Comparison of ENCODE assay signal across 8 cellular contexts in genomic region chr7:55573234-55573504, GRCh38. TPM values are rescaled to one million over a fixed set of nuclear protein-coding genes. Genes with fewer than 3 reads are reported as not detected.
DNase-seq lines count a peak whose midpoint lies in the region; ATAC-seq, FAIRE-seq and TF ChIP-seq lines count a peak whose summit lies in the region.

No MANE protein-coding gene starts in this region.

- no peaks in the 10 kb centered on the region for H3K27me3 Mint-ChIP-seq in naive thymus-derived CD4-positive, alpha-beta T cell

- peak overlapping the region; percentile 66 for H3K4me3 ChIP-seq in AG04450 (ENCODE audit: low read depth, low read length)
- H3K4me3 ChIP-seq in HL-60 (replicated peaks; ENCODE audit: insufficient read depth, low read length): peak overlapping the region; percentile 64; the same call in 1 of the 2 replicates
- peak overlapping the region; percentile 80 for H3K4me3 ChIP-seq in GM12878
- H3K4me3 ChIP-seq in naive thymus-derived CD4-positive, alpha-beta T cell (ENCODE audit: low read length): peak overlapping the region; percentile 87

- peaks cover 0 to 4% (median 0%) of the 10 kb centered on the region in 11 donors for H3K9me3 Mint-ChIP-seq in naive thymus-derived CD4-positive, alpha-beta T cell

- BruUV-seq in GM12878 (replicated peaks; lab: Mats Ljungman, UMichigan): no TSS peak

- H3K27me3 ChIP-seq in AG04450 (ENCODE audit: control insufficient read depth, insufficient read depth, low read length) (no peaks in the 10 kb centered on the region), HL-60 (ENCODE audit: insufficient read depth, poor library complexity, severe bottlenecking) (no peaks in the 10 kb centered on the region), GM12878 (replicated peaks in 1 of 2; ENCODE audit: control insufficient read depth in 2 of 2, insufficient read depth in 2 of 2, low read length in 1 of 2) (no peaks in the 10 kb centered on the region)
- no peaks in the 10 kb centered on the region for H3K27me3 ChIP-seq in naive thymus-derived CD4-positive, alpha-beta T cell (ENCODE audit: control insufficient read depth in 2 of 2, insufficient read depth in 2 of 2, low read length in 2 of 2)

- H3K36me3 ChIP-seq in GM12878 (ENCODE audit: control insufficient read depth in 2 of 2, insufficient read depth in 2 of 2, low read length in 1 of 2): no peaks in the 10 kb centered on the region
- peaks cover 0 to 7% (median 0%) of the 10 kb centered on the region in 3 experiments for H3K36me3 ChIP-seq in naive thymus-derived CD4-positive, alpha-beta T cell (ENCODE audit: control insufficient read depth in 2 of 3, insufficient read depth in 3 of 3, low read length in 3 of 3)

- intact Hi-C loops in GM12878 (cut with micrococcal nuclease; ENCODE audit: unreplicated experiment): loop anchor here (5.0 kb wide), 1 partner anchor 479 kb away; the partner anchor contains the start of genes CCT6A and PSPH
- intact Hi-C loops in naive thymus-derived CD4-positive, alpha-beta T cell (cut with micrococcal nuclease): loop anchor here (2.0 to 5.0 kb wide), 7 partner anchors 56 to 816 kb away; partner anchors contain the start of genes CCT6A (in 2 of the 2), PSPH (in 2 of the 2), SEC61G (in 2 of the 2) and CHCHD2 (in 1 of the 2)

- TF ChIP-seq CTCF in AG04450 (IDR thresholded peaks at IDR 0.05; ENCODE audit: low read depth, low read length): no peak
- TF ChIP-seq CTCF in HL-60 (IDR thresholded peaks at IDR 0.05; ENCODE audit: insufficient read depth, low read length): no peak
- no peak for TF ChIP-seq CTCF in GM12878 (IDR thresholded peaks at IDR 0.05 in 2 of 3, conservative IDR thresholded peaks at IDR 0.05 in 1 of 3; ENCODE audit: control insufficient read depth in 2 of 3, extremely low read depth in 1 of 3, insufficient read depth in 1 of 3, low read depth in 3 of 3, low read length in 3 of 3)

- H3K4me1 ChIP-seq in GM12878 (ENCODE audit: control insufficient read depth, insufficient read depth, low read length): peaks cover 20% of the 10 kb centered on the region
- peaks cover 40 to 42% of the 10 kb centered on the region in 2 donors for H3K4me1 ChIP-seq in naive thymus-derived CD4-positive, alpha-beta T cell (ENCODE audit: control insufficient read depth in 2 of 2, insufficient read depth in 2 of 2, low read length in 2 of 2)

- ATAC-seq in GM12878: no peak
- ATAC-seq in naive thymus-derived CD4-positive, alpha-beta T cell: no peak
- ATAC-seq in HG02885 (IDR thresholded peaks at IDR 0.05; ENCODE audit: poor library complexity, unreplicated experiment): no peak
- ATAC-seq in GM19023 (IDR thresholded peaks at IDR 0.05; ENCODE audit: unreplicated experiment): no peak
- no peak for ATAC-seq in GM21526 (IDR thresholded peaks at IDR 0.05; ENCODE audit: low FRiP score, unreplicated experiment)

- H3K27ac ChIP-seq in AG04450 (ENCODE audit: low read depth, low read length) (peak overlapping the region; percentile 39), HL-60 (replicated peaks) (no peak overlapping the region), GM12878 (ENCODE audit: control insufficient read depth, insufficient read depth) (peak overlapping the region; percentile 78)
- peak overlapping the region; percentile 79 for H3K27ac ChIP-seq in naive thymus-derived CD4-positive, alpha-beta T cell (ENCODE audit: low read depth, low read length)

- FAIRE-seq in GM12878 (lab: Jason Lieb, UNC): no peak

- peak overlapping the region; percentile 82 to 96 (median 92) for H3K27ac Mint-ChIP-seq in naive thymus-derived CD4-positive, alpha-beta T cell

- SMC1A ChIA-PET in GM12878 (lab: Charles Lee; ENCODE audit: uncharacterized antibody, unreplicated experiment): interaction anchor here (0.7 to 12.6 kb wide), 13 partner anchors 9 to 67 kb away, joined by 3 to 263 read pairs (median 5); no protein-coding TSS in a partner anchor

- TF ChIP-seq EP300 in GM12878 (IDR thresholded peaks at IDR 0.05; ENCODE audit: borderline replicate concordance in 1 of 2, control insufficient read depth in 1 of 2, low read depth in 2 of 2, low read length in 2 of 2): no peak

- H3K9me3 ChIP-seq in AG04450 (ENCODE audit: control insufficient read depth, insufficient read depth, low read length): peaks cover 4% of the 10 kb centered on the region; the same call in 1 of the 2 replicates
- H3K9me3 ChIP-seq in GM12878 (replicated peaks; ENCODE audit: control insufficient read depth, insufficient read depth, low read length): no peaks in the 10 kb centered on the region
- H3K9me3 ChIP-seq in naive thymus-derived CD4-positive, alpha-beta T cell (ENCODE audit: control insufficient read depth in 2 of 3, low read length in 3 of 3): no peaks in the 10 kb centered on the region

- H4K20me1 ChIP-seq in GM12878 (ENCODE audit: control insufficient read depth, insufficient read depth): no peaks in the 10 kb centered on the region

- peak overlapping the region; percentile 75 to 100 (median 90) for H3K4me3 Mint-ChIP-seq in naive thymus-derived CD4-positive, alpha-beta T cell

- H3K36me3 Mint-ChIP-seq in naive thymus-derived CD4-positive, alpha-beta T cell: peaks cover 0 to 9% (median 0%) of the 10 kb centered on the region in 5 donors

- no peak; the same call in 1 of the 2 replicates for TF ChIP-seq POLR2A in GM12878 (IDR thresholded peaks at IDR 0.05; ENCODE audit: low read depth, low read length)

- no peak for TF ChIP-seq RAD21 in GM12878 (IDR thresholded peaks at IDR 0.05; ENCODE audit: insufficient read depth, low read depth, low read length)

- peaks cover 40 to 60% (median 54%) of the 10 kb centered on the region in 7 donors for H3K4me1 Mint-ChIP-seq in naive thymus-derived CD4-positive, alpha-beta T cell

- RAD21 ChIA-PET in GM12878 (lab: Charles Lee; ENCODE audit: unreplicated experiment): interaction anchor here (0.9 to 11.6 kb wide), 9 partner anchors 15 to 533 kb away, joined by 3 to 245 read pairs (median 4); partner anchors contain the start of gene CHCHD2

- peak overlapping the region; percentile 87 for H2AFZ ChIP-seq in GM12878 (ENCODE audit: control insufficient read depth, low read depth, low read length)

- WGBS in GM12878 (ENCODE audit: insufficient coverage, insufficient replicate concordance, low lambda C conversion rate, missing lambda C conversion rate): 63% methylated on average over 6 of the region's 6 CpGs

- DNase-seq in AG04450 (ENCODE audit: low read depth, low spot score): no peak
- DNase-seq in HL-60 (ENCODE audit: low read depth in 1 of 2, low spot score in 1 of 2): no peak
- DNase-seq in GM12878 (ENCODE audit: low read depth, low spot score): no peak
- no peak for DNase-seq in naive thymus-derived CD4-positive, alpha-beta T cell
- no peak for DNase-seq in dermis blood vessel endothelial cell

- POLR2A ChIA-PET in AG04450 (lab: Yijun Ruan, JAX) (interaction anchor here (1.7 to 3.4 kb wide), 2 partner anchors 39 to 814 kb away, joined by 4 to 17 read pairs; partner anchors contain the start of gene SEC61G), GM12878 (lab: Charles Lee) (interaction anchor here (1.0 to 2.2 kb wide), 4 partner anchors 20 to 39 kb away, joined by 3 to 14 read pairs (median 5); no protein-coding TSS in a partner anchor)
- POLR2A ChIA-PET in naive thymus-derived CD4-positive, alpha-beta T cell (lab: Charles Lee): interaction anchor here (0.6 to 5.2 kb wide), 22 partner anchors 10 to 812 kb away, joined by 3 to 40 read pairs (median 4); partner anchors contain the start of genes CCT6A, LANCL2 and PSPH

- H3K4me2 ChIP-seq in GM12878 (ENCODE audit: control insufficient read depth, insufficient read depth): peak overlapping the region; percentile 69

- peak overlapping the region; percentile 78 for H3K9ac ChIP-seq in GM12878 (ENCODE audit: control insufficient read depth, insufficient read depth, low read length)

- H3K79me2 ChIP-seq in GM12878 (ENCODE audit: control insufficient read depth, insufficient read depth, low read length): peaks cover 49% of the 10 kb centered on the region

- in situ Hi-C loops in GM12878 (cut with MboI): loop anchor here (25.0 kb wide), 1 partner anchor 811 kb away; the partner anchor contains the start of gene SEC61G

- CTCF ChIA-PET in AG04450 (lab: Charles Lee) (interaction anchor here (0.7 to 2.1 kb wide), 4 partner anchors 13 to 293 kb away, joined by 3 to 7 read pairs (median 3); no protein-coding TSS in a partner anchor), GM12878 (lab: Yijun Ruan, JAX) (interaction anchor here (0.7 to 3.0 kb wide), 11 partner anchors 8 to 57 kb away, joined by 3 to 13 read pairs (median 5); no protein-coding TSS in a partner anchor)
- CTCF ChIA-PET in naive thymus-derived CD4-positive, alpha-beta T cell (lab: Charles Lee): interaction anchor here (0.8 to 2.1 kb wide), 6 partner anchors 9 to 140 kb away, joined by 3 to 8 read pairs (median 6); no protein-coding TSS in a partner anchor

TF ChIP-seq in GM12878, 131 proteins besides CTCF, POLR2A, EP300 and RAD21 (continues in another document):
- TF ChIP-seq KDM1A (IDR thresholded peaks at IDR 0.05; ENCODE audit: borderline replicate concordance) (no peak), WRNIP1 (IDR thresholded peaks at IDR 0.05; ENCODE audit: borderline replicate concordance, low read depth, low read length) (no peak), TARDBP (IDR thresholded peaks at IDR 0.05; ENCODE audit: borderline replicate concordance) (no peak), BRCA1 (IDR thresholded peaks at IDR 0.05; ENCODE audit: low read depth, low read length) (no peak), NR2C1 (IDR thresholded peaks at IDR 0.05) (no peak)

RNA-seq across cellular contexts. Expression of gene VOPP1, which starts 0.9 kb away (rescaled TPM):
- polyA plus RNA-seq in AG04450 (2011; rRNA removed) (85.9 and 88.4 TPM in 2 replicates), GM12878 (2011; rRNA removed) (101 and 118 TPM in 2 replicates), GM12878 (2014; fragmentation: Illumina TruSeq; extraction: Trizol) (116 and 141 TPM in 2 replicates), GM12878 (2014; fragmentation: Nextera tagmentation; extraction: Ambion mirVana) (10 to 100 TPM; 32.8 to 78.5 TPM), GM12878 (2014; rRNA removed) (203 and 212 TPM in 2 replicates), GM12878 (2016; fragmentation: Nextera tagmentation; extraction: Ambion mirVana) (10 to 100 TPM; 54.4 to 71.5 TPM)
- polyA minus RNA-seq in AG04450 (2011; rRNA and poly(A)+ RNA removed): 107 and 127 TPM in 2 replicates
- 130 and 131 TPM in 2 replicates for total RNA-seq in GM12878 (2013; cell fraction: nucleolus; rRNA removed)
- total RNA-seq in GM12878 (2014; rRNA removed) (198 and 200 TPM in 2 replicates), GM12878 (2014; rRNA removed; fragmentation: Illumina TruSeq; extraction: Trizol) (135 and 144 TPM in 2 replicates), GM12878 (2021) (205 and 206 TPM in 2 replicates), dermis blood vessel endothelial cell (140 and 171 TPM in 2 replicates)
- 123 TPM for polyA plus RNA-seq in GM12878 (2011; ENCODE audit: low read depth)
- 103 and 118 TPM in 2 replicates for polyA plus RNA-seq in GM12878 (2011; cell fraction: cytosol; rRNA removed)
- 51.0 and 62.5 TPM in 2 replicates for polyA plus RNA-seq in GM12878 (2011; cell fraction: nucleus; rRNA removed)
- 135 and 137 TPM in 2 replicates for polyA plus RNA-seq in GM12878 (2012)
- polyA minus RNA-seq in GM12878 (2011; rRNA and poly(A)+ RNA removed): 139 and 160 TPM in 2 replicates
- 60.1 and 81.5 TPM in 2 replicates for polyA minus RNA-seq in GM12878 (2011; cell fraction: cytosol; rRNA and poly(A)+ RNA removed)
- 37.2 and 80.3 TPM in 2 replicates for polyA minus RNA-seq in GM12878 (2011; cell fraction: nucleus; rRNA and poly(A)+ RNA removed)
- total RNA-seq in naive thymus-derived CD4-positive, alpha-beta T cell: 100 to 1,000 TPM in 1 of 5 experiments, 10 to 100 TPM in 4; 66.2 to 111 (median 82.0) TPM
- 10 to 100 TPM; 33.6 to 35.0 TPM for polyA plus RNA-seq in naive thymus-derived CD4-positive, alpha-beta T cell
